Comparison of ENCODE assay signal across 24 cellular contexts in genomic region chr5:44011518-44011917, GRCh38.
A peak's percentile ranks its signal among the peaks of the same experiment; 100 is the strongest.
DNase-seq lines count a peak whose midpoint lies in the region; ATAC-seq, FAIRE-seq and TF ChIP-seq lines count a peak whose summit lies in the region.
"Had no signal": no experiment of that assay in that cellular context is flagged by ENCODE, and none has a peak within 500 bp of the region (broad histone marks: within the 10 kb centered on the region; RNA-seq: fewer than 3 reads in every experiment).

No MANE protein-coding gene starts in this region.

- no peak for TF ChIP-seq EP300 in HepG2 (IDR thresholded peaks at IDR 0.05; ENCODE audit: low read depth in 2 of 2, low read length in 2 of 2)
- no peak for TF ChIP-seq EP300 in HepG2 (CRISPR knock-in tag; IDR thresholded peaks at IDR 0.05; ENCODE audit: borderline replicate concordance)

- intact Hi-C loops in HepG2 (cut with micrococcal nuclease; ENCODE audit: unreplicated experiment) = no loop called here
- intact Hi-C loops in right lobe of liver (cut with DNase I) = no loop called here

- POLR2A ChIA-PET in HepG2 (lab: Yijun Ruan, JAX) = no interaction called here

- TF ChIP-seq CTCF in HepG2 (CRISPR knock-in tag; IDR thresholded peaks at IDR 0.05) = no peak
- no peak for TF ChIP-seq CTCF in right lobe of liver (IDR thresholded peaks at IDR 0.05)

- H4K20me1 ChIP-seq in HepG2 (ENCODE audit: insufficient read depth, low read length) = no peaks in the 10 kb centered on the region
- H4K20me1 ChIP-seq: BLaER1 had no signal

- CTCF ChIA-PET in HepG2 (lab: Yijun Ruan, JAX; ENCODE audit: low intra/inter-chr PET ratio, low total read pairs) = no interaction called here

- H3K9me3 ChIP-seq in HepG2 (ENCODE audit: low read length) = no peaks in the 10 kb centered on the region
- no peaks in the 10 kb centered on the region for H3K9me3 ChIP-seq in right lobe of liver
- H3K9me3 ChIP-seq: BE2C had no signal

- H3K4me3 ChIP-seq in HepG2 (replicated peaks in 1 of 3; ENCODE audit: insufficient read depth in 1 of 3, low read depth in 2 of 3, low read length in 3 of 3) (no peak overlapping the region), right lobe of liver (no peak overlapping the region)
- H3K4me3 ChIP-seq: BLaER1, GM12878 had no signal

- H3K36me3 ChIP-seq in HepG2 (replicated peaks in 1 of 2; ENCODE audit: control insufficient read depth in 1 of 2, insufficient read depth in 2 of 2, low read length in 2 of 2) = no peaks in the 10 kb centered on the region
- no peaks in the 10 kb centered on the region for H3K36me3 ChIP-seq in right lobe of liver
- H3K36me3 ChIP-seq: BE2C, BLaER1 had no signal

- no peak for TF ChIP-seq POLR2A in HepG2 (IDR thresholded peaks at IDR 0.05; ENCODE audit: insufficient read depth in 1 of 2, low read depth in 2 of 2, low read length in 2 of 2)
- TF ChIP-seq POLR2A in right lobe of liver (IDR thresholded peaks at IDR 0.05) = no peak

- FAIRE-seq in HepG2 (lab: Jason Lieb, UNC) = no peak
- FAIRE-seq: GM12878, GM12892, GM18507 had no signal

- in situ Hi-C loops in HepG2 (cut with HindIII; ENCODE audit: extremely low pct_ligation_motif_present, low pct_unique_long_range_greater_than_20kb) = no loop called here

- WGBS in HepG2 (ENCODE audit: low lambda C conversion rate) = 39% methylated on average over 2 of the region's 2 CpGs
- 77% methylated on average over 2 of the region's 2 CpGs for WGBS in right lobe of liver (ENCODE audit: insufficient coverage, low coverage, low lambda C conversion rate, missing lambda C conversion rate)

- H2AFZ ChIP-seq in HepG2 (ENCODE audit: low read length) = no peak overlapping the region

- H3K9ac ChIP-seq in HepG2 (ENCODE audit: insufficient read depth, low read depth, low read length) = no peak overlapping the region
- H3K9ac ChIP-seq: BLaER1 had no signal

- TF ChIP-seq RAD21 in HepG2 (CRISPR knock-in tag; IDR thresholded peaks at IDR 0.05) = no peak

- no peak for ATAC-seq in HepG2
- ATAC-seq in right lobe of liver = no peak
- ATAC-seq in GM19452 (IDR thresholded peaks at IDR 0.05; ENCODE audit: unreplicated experiment) = no peak
- ATAC-seq: GM12878 had no signal

- DNase-seq in HepG2 (ENCODE audit: low spot score) (no peak), right lobe of liver (no peak), MV-4-11 (lab: John Stamatoyannopoulos, UW) (peak; percentile 66), occipital lobe (lab: John Stamatoyannopoulos, UW) (no peak)
- DNase-seq: ACHN; BE2C; C1 segment of cervical spinal cord; CD4-positive, alpha-beta memory T cell; CD4-positive, CD25-positive, alpha-beta regulatory T cell; CD8-positive, alpha-beta memory T cell; COR-L47; DMS 273 treated with DMSO at 0.1 percent for 48 hours; DMS153; DMS53; DMS79; DND-41; EL; GDM1 had no signal

- BruUV-seq in HepG2 (replicated peaks; lab: Mats Ljungman, UMichigan) = no TSS peak

- no peak overlapping the region for H3K4me2 ChIP-seq in HepG2 (ENCODE audit: low read depth, low read length)
- H3K4me2 ChIP-seq: BLaER1 had no signal

- no peaks in the 10 kb centered on the region for H3K79me2 ChIP-seq in HepG2 (ENCODE audit: insufficient read depth, low read length)

- no peaks in the 10 kb centered on the region; a peak in 1 of 5 replicates for H3K27me3 ChIP-seq in HepG2 (ENCODE audit: control insufficient read depth in 1 of 2, insufficient read depth in 2 of 2, low read length in 2 of 2)
- H3K27me3 ChIP-seq in right lobe of liver = no peaks in the 10 kb centered on the region
- H3K27me3 ChIP-seq: BE2C, BLaER1 had no signal

- H3K4me1 ChIP-seq in HepG2 (ENCODE audit: insufficient read depth, low read length) = no peaks in the 10 kb centered on the region
- no peaks in the 10 kb centered on the region for H3K4me1 ChIP-seq in right lobe of liver
- H3K4me1 ChIP-seq: BE2C, BLaER1 had no signal

- H3K27ac ChIP-seq in HepG2 (ENCODE audit: extremely low read length, insufficient read depth, low read length) (no peak overlapping the region), right lobe of liver (no peak overlapping the region)
- H3K27ac ChIP-seq: 22Rv1, BLaER1 had no signal

TF ChIP-seq in HepG2, 621 proteins besides CTCF, POLR2A, EP300 and RAD21:
- TF ChIP-seq MAFF (IDR thresholded peaks at IDR 0.05; ENCODE audit: low read depth, low read length) (peak; percentile 83), MAFK (conservative IDR thresholded peaks at IDR 0.05 in 1 of 2, IDR thresholded peaks at IDR 0.05 in 1 of 2; ENCODE audit: low read length in 2 of 2) (peak; percentile 83 to 87), ZGPAT (CRISPR knock-in tag; IDR thresholded peaks at IDR 0.05) (no peak)
